In the genomic region with DNA sequence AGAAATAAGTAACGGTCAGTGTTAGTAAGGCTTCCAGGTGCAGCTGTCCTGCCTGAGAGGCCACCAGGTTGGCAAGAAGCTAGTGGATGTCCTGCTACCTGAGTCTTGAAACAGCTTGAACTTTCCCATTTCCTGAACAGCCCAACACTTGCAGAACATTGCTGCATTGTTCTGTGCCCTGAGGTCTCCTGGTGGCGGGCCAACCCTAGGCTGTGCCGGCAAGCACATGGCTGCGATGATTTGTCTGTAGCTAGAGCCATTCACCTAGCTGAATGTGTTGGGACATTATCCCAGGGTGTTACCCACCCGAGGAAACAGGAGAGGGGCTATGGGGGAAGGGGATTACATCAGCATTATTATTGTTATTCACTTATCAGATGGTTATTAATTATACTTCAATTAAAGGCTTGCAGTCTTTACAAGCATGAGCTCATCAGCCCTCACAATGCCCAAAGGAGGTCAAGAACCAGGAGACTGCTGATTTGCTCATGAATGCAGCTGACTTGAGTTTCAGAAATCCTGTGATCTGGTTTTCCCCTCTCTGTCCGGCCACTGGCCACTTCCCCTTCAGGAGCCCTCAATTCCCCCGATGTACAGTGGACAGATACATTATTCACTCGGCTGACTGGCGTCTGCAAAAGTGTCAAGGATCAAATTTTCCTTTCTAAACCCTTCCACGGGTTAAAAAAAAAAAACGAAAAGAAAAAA, we compare ENCODE assay signal across 13 cellular contexts.
DNase-seq lines count a peak whose midpoint lies in the region; ATAC-seq and TF ChIP-seq lines count a peak whose summit lies in the region.
"Had no signal": no experiment of that assay in that cellular context is flagged by ENCODE, and none has a peak within 500 bp of the region (broad histone marks: within the 10 kb centered on the region; RNA-seq: fewer than 3 reads in every experiment).

No MANE protein-coding gene starts in this region.

- no peaks in the 10 kb centered on the region for H3K27me3 ChIP-seq in foreskin keratinocyte
- H3K27me3 ChIP-seq: tibial artery had no signal

- peak overlapping the region; percentile 44 to 87 (median 76) for H3K27ac Mint-ChIP-seq in brain

- H3K36me3 Mint-ChIP-seq in brain, result no peaks in the 10 kb centered on the region

- H3K4me1 ChIP-seq in foreskin keratinocyte, result peaks cover 23% of the 10 kb centered on the region
- H3K4me1 ChIP-seq: psoas muscle had no signal

- DNase-seq in GM12865 (ENCODE audit: low read depth), result peak; percentile 67
- DNase-seq in iris pigment epithelial cell (ENCODE audit: low read depth), result peak; percentile 17
- DNase-seq in renal cortical epithelial cell (ENCODE audit: low read depth), result peak; percentile 66
- no peak for DNase-seq in AML-193 (lab: John Stamatoyannopoulos, UW)
- no peak for DNase-seq in cerebellum (ENCODE audit: low spot score)
- DNase-seq in foreskin keratinocyte, result no peak
- DNase-seq: activated T-cell treated with anti-CD3 and anti-CD28 coated beads for 4 hours, erythroblast, islet precursor cell, tibial artery had no signal

- H3K4me3 ChIP-seq in GM12865 (ENCODE audit: low read depth, low read length), result no peak overlapping the region
- H3K4me3 ChIP-seq: psoas muscle, tibial artery had no signal

- peaks cover 11% of the 10 kb centered on the region for H3K27me3 Mint-ChIP-seq in brain

- H3K4me1 Mint-ChIP-seq in brain, result peaks cover 36% of the 10 kb centered on the region

- TF ChIP-seq CTCF in GM12865 (IDR thresholded peaks at IDR 0.05; ENCODE audit: insufficient read depth, low read depth, low read length, missing control alignments) (no peak), brain (conservative IDR thresholded peaks at IDR 0.05) (no peak), foreskin keratinocyte (conservative IDR thresholded peaks at IDR 0.05) (no peak)

- peak overlapping the region in 3 of 5 experiments; percentile 10 to 52 (median 46) for H3K4me3 Mint-ChIP-seq in brain

- no peak overlapping the region for H3K27ac ChIP-seq in foreskin keratinocyte
- H3K27ac ChIP-seq: psoas muscle, tibial artery had no signal

- H3K9me3 Mint-ChIP-seq in brain, result peaks cover 0 to 4% (median 0%) of the 10 kb centered on the region in 5 experiments

- ATAC-seq in foreskin keratinocyte (no peak), GM19324 (IDR thresholded peaks at IDR 0.05; ENCODE audit: low FRiP score, unreplicated experiment) (no peak)
- ATAC-seq: psoas muscle had no signal

Comparison
In these comparisons a context has a peak if more than half of its experiments do, and no peak if none do; other contexts are left out.
1. DNase-seq: peak in GM12865 (single experiment), iris pigment epithelial cell (single experiment) and renal cortical epithelial cell (single experiment); none in AML-193 (0 of 2), cerebellum (single experiment) and foreskin keratinocyte (0 of 2).